34 cellular contexts compared by ENCODE assay signal in genomic region chr6:151225919-151226318, GRCh38.
"Had no signal": no experiment of that assay in that cellular context is flagged by ENCODE, and none has a peak within 500 bp of the region (broad histone marks: within the 10 kb centered on the region; RNA-seq: fewer than 3 reads in every experiment).

No MANE protein-coding gene starts in this region.

- H3K36me3 ChIP-seq: MG63 had no signal

- H3K27me3 ChIP-seq: MG63 had no signal

- H3K9me3 ChIP-seq: MG63 had no signal

- H3K4me2 ChIP-seq: KMS-11 had no signal

- H3K4me3 ChIP-seq: MG63 had no signal

- H3K9ac ChIP-seq: KMS-11 had no signal

- H3K27ac ChIP-seq: KMS-11 had no signal

- DNase-seq: Karpas-422, Kasumi-1, MG63, MM.1S, MV-4-11, NCI-H1048, NCI-H1092, NCI-H1092 treated with DMSO at 0.1 percent for 48 hours, NCI-H1105, NCI-H1105 treated with DMSO at 0.1 percent for 48 hours, NCI-H1417, NCI-H1417 treated with DMSO at 0.1 percent for 48 hours, NCI-H1436, NCI-H1436 treated with DMSO at 0.1 percent for 48 hours, NCI-H146, NCI-H1694, NCI-H1694 treated with DMSO at 0.1 percent for 48 hours, NCI-H187, NCI-H187 treated with DMSO at 0.1 percent for 48 hours, NCI-H1930, NCI-H2029, NCI-H2029 treated with DMSO at 0.1 percent for 48 hours, NCI-H2081, NCI-H2081 treated with DMSO at 0.1 percent for 48 hours, NCI-H2107, NCI-H2171, NCI-H2171 treated with DMSO at 0.1 percent for 48 hours, NCI-H2227 treated with DMSO at 0.1 percent for 48 hours, NCI-H226, NCI-H345, NCI-H446, NCI-H446 treated with DMSO at 0.1 percent for 48 hours, NCI-H510A had no signal
